1 cellular context compared by ENCODE assay signal in genomic region chr19:8513687-8514504, GRCh38.
TF ChIP-seq lines count a peak whose summit lies in the region.

A gene with protein sequence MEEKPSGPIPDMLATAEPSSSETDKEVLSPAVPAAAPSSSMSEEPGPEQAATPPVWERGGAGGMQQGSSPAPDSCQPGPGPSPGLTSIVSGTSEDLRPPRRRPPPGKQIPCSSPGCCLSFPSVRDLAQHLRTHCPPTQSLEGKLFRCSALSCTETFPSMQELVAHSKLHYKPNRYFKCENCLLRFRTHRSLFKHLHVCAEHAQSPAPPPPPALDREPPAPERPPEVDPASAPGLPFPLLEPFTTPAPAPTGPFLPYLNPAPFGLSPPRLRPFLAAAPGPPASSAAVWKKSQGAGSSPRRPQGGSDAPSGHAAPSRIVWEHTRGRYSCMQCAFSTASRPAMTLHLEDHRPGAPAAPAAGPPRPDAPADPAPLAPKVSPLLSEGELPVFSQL (minus strand): TSS chr19:8514167. CDS start chr19:8514046, 121 bp downstream.

TF ChIP-seq in GM12878, 131 proteins besides CTCF, POLR2A, EP300 and RAD21 (continued from another document and continues in another):
- TF ChIP-seq BHLHE40 (IDR thresholded peaks at IDR 0.05; ENCODE audit: borderline replicate concordance in 1 of 2, low read depth in 2 of 2, low read length in 1 of 2) (peak in 1 of 2 experiments; percentile 70; a peak in 2 of 4 replicates), ZBED1 (IDR thresholded peaks at IDR 0.05; ENCODE audit: borderline replicate concordance) (no peak), FOXK2 (IDR thresholded peaks at IDR 0.05) (no peak), BMI1 (IDR thresholded peaks at IDR 0.05; ENCODE audit: borderline replicate concordance) (no peak), MYC (IDR thresholded peaks at IDR 0.05; ENCODE audit: insufficient read depth, insufficient read length, insufficient replicate concordance, low read length, severe bottlenecking) (no peak), RFX5 (IDR thresholded peaks at IDR 0.05; ENCODE audit: low read depth, low read length) (no peak), SREBF1 (IDR thresholded peaks at IDR 0.05; ENCODE audit: low read length) (no peak), ZNF207 (IDR thresholded peaks at IDR 0.05; ENCODE audit: borderline replicate concordance) (peak; percentile 96; the same call in 1 of the 2 replicates), POLR2AphosphoS2 (IDR thresholded peaks at IDR 0.05; ENCODE audit: low read depth, low read length) (peak; percentile 91), NBN (IDR thresholded peaks at IDR 0.05) (peak; percentile 74), SUZ12 (IDR thresholded peaks at IDR 0.05; ENCODE audit: unreplicated experiment) (no peak), PRDM15 (CRISPR knock-in tag; IDR thresholded peaks at IDR 0.05) (no peak), RB1 (IDR thresholded peaks at IDR 0.05; ENCODE audit: borderline replicate concordance) (no peak; the same call in 1 of the 2 replicates), SUPT20H (IDR thresholded peaks at IDR 0.05; ENCODE audit: borderline replicate concordance, control insufficient read depth, low read depth, low read length) (no peak), BRCA1 (IDR thresholded peaks at IDR 0.05; ENCODE audit: low read depth, low read length) (peak; percentile 88), TCF3 (IDR thresholded peaks at IDR 0.05; ENCODE audit: borderline replicate concordance, insufficient read depth, low read depth, low read length) (no peak), CUX1 (IDR thresholded peaks at IDR 0.05; ENCODE audit: insufficient replicate concordance, low read depth, low read length) (no peak), TAF1 (IDR thresholded peaks at IDR 0.05; ENCODE audit: borderline replicate concordance, low read depth, low read length) (peak; percentile 91), CHD2 (IDR thresholded peaks at IDR 0.05; ENCODE audit: borderline replicate concordance, low read depth, low read length) (peak; percentile 99), BCL11A (IDR thresholded peaks at IDR 0.05; ENCODE audit: low read depth, low read length) (no peak), ZBTB40 (IDR thresholded peaks at IDR 0.05; ENCODE audit: borderline replicate concordance) (peak; percentile 62), ATF7 (IDR thresholded peaks at IDR 0.05; ENCODE audit: low read depth) (peak; percentile 56; the same call in 1 of the 2 replicates), CHD4 (IDR thresholded peaks at IDR 0.05) (no peak), MLLT1 (IDR thresholded peaks at IDR 0.05) (peak; percentile 86), SP1 (IDR thresholded peaks at IDR 0.05; ENCODE audit: low read depth, low read length) (peak; percentile 38), JUND (IDR thresholded peaks at IDR 0.05; ENCODE audit: low read depth, low read length) (no peak)
- TF ChIP-seq, protein P1, sequence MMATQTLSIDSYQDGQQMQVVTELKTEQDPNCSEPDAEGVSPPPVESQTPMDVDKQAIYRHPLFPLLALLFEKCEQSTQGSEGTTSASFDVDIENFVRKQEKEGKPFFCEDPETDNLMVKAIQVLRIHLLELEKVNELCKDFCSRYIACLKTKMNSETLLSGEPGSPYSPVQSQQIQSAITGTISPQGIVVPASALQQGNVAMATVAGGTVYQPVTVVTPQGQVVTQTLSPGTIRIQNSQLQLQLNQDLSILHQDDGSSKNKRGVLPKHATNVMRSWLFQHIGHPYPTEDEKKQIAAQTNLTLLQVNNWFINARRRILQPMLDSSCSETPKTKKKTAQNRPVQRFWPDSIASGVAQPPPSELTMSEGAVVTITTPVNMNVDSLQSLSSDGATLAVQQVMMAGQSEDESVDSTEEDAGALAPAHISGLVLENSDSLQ (IDR thresholded peaks at IDR 0.05), result peak; percentile 96
- TF ChIP-seq, protein P2, sequence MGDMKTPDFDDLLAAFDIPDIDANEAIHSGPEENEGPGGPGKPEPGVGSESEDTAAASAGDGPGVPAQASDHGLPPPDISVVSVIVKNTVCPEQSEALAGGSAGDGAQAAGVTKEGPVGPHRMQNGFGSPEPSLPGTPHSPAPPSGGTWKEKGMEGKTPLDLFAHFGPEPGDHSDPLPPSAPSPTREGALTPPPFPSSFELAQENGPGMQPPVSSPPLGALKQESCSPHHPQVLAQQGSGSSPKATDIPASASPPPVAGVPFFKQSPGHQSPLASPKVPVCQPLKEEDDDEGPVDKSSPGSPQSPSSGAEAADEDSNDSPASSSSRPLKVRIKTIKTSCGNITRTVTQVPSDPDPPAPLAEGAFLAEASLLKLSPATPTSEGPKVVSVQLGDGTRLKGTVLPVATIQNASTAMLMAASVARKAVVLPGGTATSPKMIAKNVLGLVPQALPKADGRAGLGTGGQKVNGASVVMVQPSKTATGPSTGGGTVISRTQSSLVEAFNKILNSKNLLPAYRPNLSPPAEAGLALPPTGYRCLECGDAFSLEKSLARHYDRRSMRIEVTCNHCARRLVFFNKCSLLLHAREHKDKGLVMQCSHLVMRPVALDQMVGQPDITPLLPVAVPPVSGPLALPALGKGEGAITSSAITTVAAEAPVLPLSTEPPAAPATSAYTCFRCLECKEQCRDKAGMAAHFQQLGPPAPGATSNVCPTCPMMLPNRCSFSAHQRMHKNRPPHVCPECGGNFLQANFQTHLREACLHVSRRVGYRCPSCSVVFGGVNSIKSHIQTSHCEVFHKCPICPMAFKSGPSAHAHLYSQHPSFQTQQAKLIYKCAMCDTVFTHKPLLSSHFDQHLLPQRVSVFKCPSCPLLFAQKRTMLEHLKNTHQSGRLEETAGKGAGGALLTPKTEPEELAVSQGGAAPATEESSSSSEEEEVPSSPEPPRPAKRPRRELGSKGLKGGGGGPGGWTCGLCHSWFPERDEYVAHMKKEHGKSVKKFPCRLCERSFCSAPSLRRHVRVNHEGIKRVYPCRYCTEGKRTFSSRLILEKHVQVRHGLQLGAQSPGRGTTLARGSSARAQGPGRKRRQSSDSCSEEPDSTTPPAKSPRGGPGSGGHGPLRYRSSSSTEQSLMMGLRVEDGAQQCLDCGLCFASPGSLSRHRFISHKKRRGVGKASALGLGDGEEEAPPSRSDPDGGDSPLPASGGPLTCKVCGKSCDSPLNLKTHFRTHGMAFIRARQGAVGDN (IDR thresholded peaks at IDR 0.05), result 0 out of 2 replicates have a peak, but pooled peaks have one; percentile 68
- TF ChIP-seq, protein P3, sequence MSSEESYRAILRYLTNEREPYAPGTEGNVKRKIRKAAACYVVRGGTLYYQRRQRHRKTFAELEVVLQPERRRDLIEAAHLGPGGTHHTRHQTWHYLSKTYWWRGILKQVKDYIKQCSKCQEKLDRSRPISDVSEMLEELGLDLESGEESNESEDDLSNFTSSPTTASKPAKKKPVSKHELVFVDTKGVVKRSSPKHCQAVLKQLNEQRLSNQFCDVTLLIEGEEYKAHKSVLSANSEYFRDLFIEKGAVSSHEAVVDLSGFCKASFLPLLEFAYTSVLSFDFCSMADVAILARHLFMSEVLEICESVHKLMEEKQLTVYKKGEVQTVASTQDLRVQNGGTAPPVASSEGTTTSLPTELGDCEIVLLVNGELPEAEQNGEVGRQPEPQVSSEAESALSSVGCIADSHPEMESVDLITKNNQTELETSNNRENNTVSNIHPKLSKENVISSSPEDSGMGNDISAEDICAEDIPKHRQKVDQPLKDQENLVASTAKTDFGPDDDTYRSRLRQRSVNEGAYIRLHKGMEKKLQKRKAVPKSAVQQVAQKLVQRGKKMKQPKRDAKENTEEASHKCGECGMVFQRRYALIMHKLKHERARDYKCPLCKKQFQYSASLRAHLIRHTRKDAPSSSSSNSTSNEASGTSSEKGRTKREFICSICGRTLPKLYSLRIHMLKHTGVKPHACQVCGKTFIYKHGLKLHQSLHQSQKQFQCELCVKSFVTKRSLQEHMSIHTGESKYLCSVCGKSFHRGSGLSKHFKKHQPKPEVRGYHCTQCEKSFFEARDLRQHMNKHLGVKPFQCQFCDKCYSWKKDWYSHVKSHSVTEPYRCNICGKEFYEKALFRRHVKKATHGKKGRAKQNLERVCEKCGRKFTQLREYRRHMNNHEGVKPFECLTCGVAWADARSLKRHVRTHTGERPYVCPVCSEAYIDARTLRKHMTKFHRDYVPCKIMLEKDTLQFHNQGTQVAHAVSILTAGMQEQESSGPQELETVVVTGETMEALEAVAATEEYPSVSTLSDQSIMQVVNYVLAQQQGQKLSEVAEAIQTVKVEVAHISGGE (CRISPR knock-in tag; IDR thresholded peaks at IDR 0.05), result no peak
